19 cellular contexts compared by ENCODE assay signal in the genomic region with DNA sequence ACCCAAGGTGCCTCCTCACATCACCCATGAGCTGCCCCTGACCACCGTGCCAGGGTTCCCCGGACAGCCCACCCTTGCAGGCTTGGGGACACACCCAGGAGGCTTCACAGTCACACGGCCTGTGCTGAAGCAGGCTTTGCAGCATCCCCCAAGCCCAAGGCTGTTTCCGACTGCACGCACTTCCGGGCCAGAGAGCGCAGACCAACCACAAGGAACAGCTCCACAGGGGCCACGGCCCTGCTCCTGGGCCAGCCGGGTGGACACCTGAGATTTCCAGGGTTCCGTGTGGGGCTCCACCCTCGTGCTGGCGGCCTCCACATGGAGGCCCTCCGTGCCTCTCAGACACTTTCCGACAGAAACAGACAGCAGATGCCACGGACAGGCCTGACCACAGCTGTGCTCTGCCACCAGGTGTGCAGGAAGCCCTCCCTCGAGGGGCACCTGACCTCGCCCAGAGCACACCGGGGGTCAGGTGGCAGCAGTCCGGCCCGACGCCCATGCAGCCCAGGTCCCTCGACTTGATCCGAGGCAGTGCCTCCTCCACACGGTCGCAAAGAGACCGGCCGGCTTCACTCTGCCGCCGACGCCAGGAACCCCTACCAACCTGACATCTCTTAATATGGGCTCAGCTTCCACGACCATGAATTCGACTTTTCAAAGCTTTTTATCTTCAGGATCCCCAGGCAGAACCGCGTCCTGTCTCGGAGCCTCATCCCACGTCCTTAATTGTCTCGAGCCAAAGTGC. TPM values are rescaled to one million over a fixed set of nuclear protein-coding genes. Genes with fewer than 3 reads are reported as not detected.
DNase-seq lines count a peak whose midpoint lies in the region; ATAC-seq, FAIRE-seq and TF ChIP-seq lines count a peak whose summit lies in the region.
"Had no signal": no experiment of that assay in that cellular context is flagged by ENCODE, and none has a peak within 500 bp of the region (broad histone marks: within the 10 kb centered on the region; RNA-seq: fewer than 3 reads in every experiment).

No MANE protein-coding gene starts in this region.

- WGBS in suprapubic skin: 93% methylated on average over 14 of the region's 37 CpGs

- ATAC-seq in activated CD8-positive, alpha-beta memory T cell treated with anti-CD3 and anti-CD28 coated beads, Interleukin-2, amount 10 ng/mL, durations not matched to agents 7 days and 5 days: no peak
- ATAC-seq in RWPE2 (ENCODE audit: low read depth) (no peak; the same call in 2 of the 3 replicates), GM21526 (IDR thresholded peaks at IDR 0.05; ENCODE audit: low FRiP score, unreplicated experiment) (no peak)
- ATAC-seq: Panc1 had no signal

- peaks cover under 1% of the 10 kb centered on the region for H3K4me1 ChIP-seq in RWPE2 (ENCODE audit: insufficient read depth, poor library complexity, severe bottlenecking)
- H3K4me1 ChIP-seq in kidney (ENCODE audit: control insufficient read depth in 1 of 2, insufficient read depth in 1 of 2, low read depth in 1 of 2, low read length in 2 of 2): peaks cover 14 to 37% of the 10 kb centered on the region in 2 donors
- peaks cover 47% of the 10 kb centered on the region for H3K4me1 ChIP-seq in suprapubic skin

- no peaks in the 10 kb centered on the region for H3K27me3 Mint-ChIP-seq in activated CD8-positive, alpha-beta memory T cell treated with anti-CD3 and anti-CD28 coated beads, Interleukin-2, amount 10 ng/mL, durations not matched to agents 7 days and 5 days
- H3K27me3 Mint-ChIP-seq: activated naive CD4-positive, alpha-beta T cell treated with anti-CD3 and anti-CD28 coated beads, Interleukin-2, amount 50 U/mL, for 24 hours had no signal

- H3K27ac ChIP-seq in RWPE2 (ENCODE audit: poor library complexity, severe bottlenecking) (no peak overlapping the region), kidney (ENCODE audit: low read depth in 2 of 2, low read length in 2 of 2) (no peak overlapping the region), suprapubic skin (no peak overlapping the region)
- H3K27ac ChIP-seq: C4-2B, epithelial cell of prostate, ovary had no signal

- TF ChIP-seq POLR2A in suprapubic skin (IDR thresholded peaks at IDR 0.05): no peak

- CTCF ChIA-PET in activated CD8-positive, alpha-beta memory T cell treated with anti-CD3 and anti-CD28 coated beads, Interleukin-2, amount 10 ng/mL, durations not matched to agents 7 days and 5 days (lab: Charles Lee): interaction anchor here (0.9 kb wide), 1 partner anchor 38 kb away, joined by 3 read pairs; no protein-coding TSS in a partner anchor

- FAIRE-seq in kidney (lab: Jason Lieb, UNC): no peak
- FAIRE-seq: A204.1 had no signal

- H3K36me3 Mint-ChIP-seq in activated CD8-positive, alpha-beta memory T cell treated with anti-CD3 and anti-CD28 coated beads, Interleukin-2, amount 10 ng/mL, durations not matched to agents 7 days and 5 days: peaks cover 13% of the 10 kb centered on the region
- H3K36me3 Mint-ChIP-seq: activated naive CD4-positive, alpha-beta T cell treated with anti-CD3 and anti-CD28 coated beads, Interleukin-2, amount 50 U/mL, for 24 hours had no signal

- peaks cover 25% of the 10 kb centered on the region for H3K4me1 Mint-ChIP-seq in activated CD8-positive, alpha-beta memory T cell treated with anti-CD3 and anti-CD28 coated beads, Interleukin-2, amount 10 ng/mL, durations not matched to agents 7 days and 5 days

- no peaks in the 10 kb centered on the region for H3K9me3 Mint-ChIP-seq in activated CD8-positive, alpha-beta memory T cell treated with anti-CD3 and anti-CD28 coated beads, Interleukin-2, amount 10 ng/mL, durations not matched to agents 7 days and 5 days (ENCODE audit: low read depth)
- H3K9me3 Mint-ChIP-seq: activated naive CD4-positive, alpha-beta T cell treated with anti-CD3 and anti-CD28 coated beads, Interleukin-2, amount 50 U/mL, for 24 hours had no signal

- H3K9me3 ChIP-seq in RWPE2 (ENCODE audit: severe bottlenecking) (no peaks in the 10 kb centered on the region), kidney (ENCODE audit: control insufficient read depth in 1 of 2, low read length in 2 of 2) (no peaks in the 10 kb centered on the region), suprapubic skin (no peaks in the 10 kb centered on the region)
- H3K9me3 ChIP-seq: colonic mucosa, ovary had no signal

- peak; percentile 11 for DNase-seq in activated CD8-positive, alpha-beta memory T cell treated with anti-CD3 and anti-CD28 coated beads, Interleukin-2, amount 50 U/mL, for 4 hours
- no peak for DNase-seq in activated CD8-positive, alpha-beta memory T cell treated with anti-CD3 and anti-CD28 coated beads, Interleukin-2, amount 10 ng/mL, durations not matched to agents 7 days and 5 days
- peak; percentile 45 for DNase-seq in RWPE2 (ENCODE audit: low spot score)
- DNase-seq in kidney: peak; percentile 64
- DNase-seq in suprapubic skin (ENCODE audit: low spot score in 2 of 2): peak; percentile 62 to 64
- no peak for DNase-seq in NCI-H446 (lab: John Stamatoyannopoulos, UW)
- no peak for DNase-seq in NCI-H82 (lab: John Stamatoyannopoulos, UW)
- DNase-seq: activated CD4-positive, alpha-beta T cell treated with anti-CD3 and anti-CD28 coated beads for 4 hours; foreskin melanocyte; NCI-H2227 treated with DMSO at 0.1 percent for 48 hours had no signal

- H3K36me3 ChIP-seq in RWPE2 (ENCODE audit: low read depth) (peaks cover 48% of the 10 kb centered on the region), kidney (ENCODE audit: control insufficient read depth in 1 of 2, insufficient read depth in 2 of 2, low read length in 2 of 2) (peaks cover 10 to 20% of the 10 kb centered on the region in 2 donors), suprapubic skin (peaks cover 49% of the 10 kb centered on the region)
- H3K36me3 ChIP-seq: colonic mucosa, ovary had no signal

- no peak overlapping the region for H3K4me3 ChIP-seq in RWPE2 (ENCODE audit: severe bottlenecking)
- no peak overlapping the region for H3K4me3 ChIP-seq in kidney (ENCODE audit: low read length in 2 of 2)
- H3K4me3 ChIP-seq in suprapubic skin: no peak overlapping the region
- H3K4me3 ChIP-seq: colonic mucosa, ovary, smooth muscle cell had no signal

- TF ChIP-seq CTCF in RWPE2 (IDR thresholded peaks at IDR 0.05; ENCODE audit: poor library complexity, severe bottlenecking) (no peak), kidney (IDR thresholded peaks at IDR 0.05; ENCODE audit: borderline replicate concordance, extremely low read depth, insufficient read depth) (no peak), suprapubic skin (IDR thresholded peaks at IDR 0.05) (no peak)

- intact Hi-C loops in kidney (cut with DNase I): no loop called here

- no peak for TF ChIP-seq EP300 in suprapubic skin (IDR thresholded peaks at IDR 0.05)

- no peak overlapping the region for H3K27ac Mint-ChIP-seq in activated CD8-positive, alpha-beta memory T cell treated with anti-CD3 and anti-CD28 coated beads, Interleukin-2, amount 10 ng/mL, durations not matched to agents 7 days and 5 days
- H3K27ac Mint-ChIP-seq: activated naive CD4-positive, alpha-beta T cell treated with anti-CD3 and anti-CD28 coated beads, Interleukin-2, amount 50 U/mL, for 24 hours had no signal

- H3K27me3 ChIP-seq in RWPE2 (ENCODE audit: insufficient read depth, poor library complexity, severe bottlenecking) (no peaks in the 10 kb centered on the region), suprapubic skin (no peaks in the 10 kb centered on the region)
- H3K27me3 ChIP-seq: colonic mucosa, ovary had no signal

- no peak overlapping the region for H3K9ac ChIP-seq in kidney (ENCODE audit: low read length in 2 of 2)

- H3K4me3 Mint-ChIP-seq in activated CD8-positive, alpha-beta memory T cell treated with anti-CD3 and anti-CD28 coated beads, Interleukin-2, amount 10 ng/mL, durations not matched to agents 7 days and 5 days: no peak overlapping the region
- H3K4me3 Mint-ChIP-seq: activated naive CD4-positive, alpha-beta T cell treated with anti-CD3 and anti-CD28 coated beads, Interleukin-2, amount 50 U/mL, for 24 hours had no signal

RNA-seq across cellular contexts. Expression of a gene that starts 8.0 kb away (rescaled TPM):
- total RNA-seq in activated CD8-positive, alpha-beta memory T cell treated with anti-CD3 and anti-CD28 coated beads, Interleukin-2, amount 10 ng/mL, durations not matched to agents 7 days and 5 days: 100 to 1,000 TPM; 193 to 250 TPM
- total RNA-seq in kidney (170 TPM), suprapubic skin (100 to 1,000 TPM; 145 to 255 (median 181) TPM)
- polyA plus RNA-seq in kidney (ENCODE audit: insufficient read depth, low read depth, low replicate concordance): 96.1 TPM

RNA-seq across cellular contexts. Expression of a gene that starts 48.8 kb away (rescaled TPM):
- 10 to 100 TPM; 63.9 to 70.0 TPM for total RNA-seq in activated CD8-positive, alpha-beta memory T cell treated with anti-CD3 and anti-CD28 coated beads, Interleukin-2, amount 10 ng/mL, durations not matched to agents 7 days and 5 days
- 75.2 TPM for total RNA-seq in kidney
- polyA plus RNA-seq in kidney (ENCODE audit: insufficient read depth, low read depth, low replicate concordance): 65.0 TPM
- total RNA-seq in suprapubic skin: 100 to 1,000 TPM in 1 of 4 donors, 10 to 100 TPM in 3; 58.7 to 112 (median 69.5) TPM

Comparison
In these comparisons a context has a peak if more than half of its experiments do, and no peak if none do; other contexts are left out.
1. DNase-seq: peak in activated CD8-positive, alpha-beta memory T cell treated with anti-CD3 and anti-CD28 coated beads, Interleukin-2, amount 50 U/mL, for 4 hours (single experiment), RWPE2 (single experiment), kidney (single experiment) and suprapubic skin (2 of 2); none in activated CD8-positive, alpha-beta memory T cell treated with anti-CD3 and anti-CD28 coated beads, Interleukin-2, amount 10 ng/mL, durations not matched to agents 7 days and 5 days (single experiment), NCI-H446 (0 of 2) and NCI-H82 (single experiment).